Comparison of ENCODE assay signal across 12 cellular contexts in genomic region chr19:2302319-2303208, GRCh38. TPM values are rescaled to one million over a fixed set of nuclear protein-coding genes. Genes with fewer than 3 reads are reported as not detected.
A peak's percentile ranks its signal among the peaks of the same experiment; 100 is the strongest.
DNase-seq lines count a peak whose midpoint lies in the region; ATAC-seq and TF ChIP-seq lines count a peak whose summit lies in the region.
"Had no signal": no experiment of that assay in that cellular context is flagged by ENCODE, and none has a peak within 500 bp of the region (broad histone marks: within the 10 kb centered on the region; RNA-seq: fewer than 3 reads in every experiment).

No MANE protein-coding gene starts in this region.

- no peak overlapping the region for H3K27ac Mint-ChIP-seq in activated T-cell treated with anti-CD3 and anti-CD28 coated beads, Interleukin-2, amount 50 U/mL, for 72 hours

- H3K4me1 Mint-ChIP-seq in activated T-cell treated with anti-CD3 and anti-CD28 coated beads, Interleukin-2, amount 50 U/mL, for 72 hours (ENCODE audit: low read depth) = peaks cover 7% of the 10 kb centered on the region

- H3K9me3 ChIP-seq in iPS-18c (ENCODE audit: control insufficient read depth, insufficient read depth, low read length) (peaks cover 2% of the 10 kb centered on the region), colonic mucosa (no peaks in the 10 kb centered on the region)
- H3K9me3 ChIP-seq: HAP-1, ovary had no signal

- no peaks in the 10 kb centered on the region for H3K36me3 ChIP-seq in colonic mucosa
- H3K36me3 ChIP-seq: HAP-1, ovary had no signal

- H3K4me3 ChIP-seq in iPS-18c (ENCODE audit: insufficient read depth, low read depth, low read length) (peak overlapping the region; percentile 24; the same call in 1 of the 2 replicates), colonic mucosa (no peak overlapping the region)
- H3K4me3 ChIP-seq: HAP-1, ovary had no signal

- ATAC-seq in activated T-cell treated with anti-CD3 and anti-CD28 coated beads, Interleukin-2, amount 50 U/mL, for 72 hours (replicated peaks in 1 of 2) = peak; percentile 33 to 35
- ATAC-seq in HG03139 (IDR thresholded peaks at IDR 0.05; ENCODE audit: unreplicated experiment) = no peak

- H3K27ac ChIP-seq in colonic mucosa = no peak overlapping the region
- H3K27ac ChIP-seq: C4-2B, ovary had no signal

- H3K9me3 Mint-ChIP-seq in activated T-cell treated with anti-CD3 and anti-CD28 coated beads, Interleukin-2, amount 50 U/mL, for 72 hours = no peaks in the 10 kb centered on the region

- no peak overlapping the region for H3K9ac ChIP-seq in colonic mucosa (ENCODE audit: low read depth in 2 of 2, low read length in 2 of 2)

- DNase-seq in AG08395 (ENCODE audit: low spot score) (peak; percentile 55), NCI-H1694 (lab: John Stamatoyannopoulos, UW) (no peak), colonic mucosa (no peak)
- no peak for DNase-seq in activated T-cell treated with anti-CD3 and anti-CD28 coated beads, Interleukin-2, amount 50 U/mL, for 72 hours
- DNase-seq: activated effector memory CD4-positive, alpha-beta T cell treated with anti-CD3 and anti-CD28 coated beads, Interleukin-2, amount 50 U/mL, for 16 hours had no signal

- peak overlapping the region in 1 of 2 donors; percentile 29 for H3K4me3 Mint-ChIP-seq in activated T-cell treated with anti-CD3 and anti-CD28 coated beads, Interleukin-2, amount 50 U/mL, for 72 hours

- TF ChIP-seq CTCF in colonic mucosa (IDR thresholded peaks at IDR 0.05) = no peak

- no peaks in the 10 kb centered on the region for H3K4me1 ChIP-seq in colonic mucosa
- H3K4me1 ChIP-seq: HAP-1 had no signal

- peaks cover 54% of the 10 kb centered on the region for H3K27me3 Mint-ChIP-seq in activated T-cell treated with anti-CD3 and anti-CD28 coated beads, Interleukin-2, amount 50 U/mL, for 72 hours (ENCODE audit: low read depth)

- intact Hi-C loops in colonic mucosa (cut with DNase I) = no loop called here

- peaks cover 14% of the 10 kb centered on the region for H3K27me3 ChIP-seq in colonic mucosa
- H3K27me3 ChIP-seq: ovary had no signal

- no peaks in the 10 kb centered on the region for H3K36me3 Mint-ChIP-seq in activated T-cell treated with anti-CD3 and anti-CD28 coated beads, Interleukin-2, amount 50 U/mL, for 72 hours (ENCODE audit: insufficient read depth in 2 of 2)

RNA-seq across cellular contexts. Expression of gene LINGO3, which starts 5.4 kb away (rescaled TPM):
- total RNA-seq in activated T-cell treated with anti-CD3 and anti-CD28 coated beads, Interleukin-2, amount 50 U/mL, for 72 hours = not detected
- total RNA-seq in colonic mucosa = under 1 TPM in 1 of 2 donors, not detected in 1; 0.58 TPM
- total RNA-seq: ovary, urinary bladder had no signal

RNA-seq across cellular contexts. Expression of gene PEAK3, which starts 20.6 kb away (rescaled TPM):
- total RNA-seq in activated T-cell treated with anti-CD3 and anti-CD28 coated beads, Interleukin-2, amount 50 U/mL, for 72 hours = under 1 TPM in 1 of 2 donors, not detected in 1; 0.09 TPM
- under 1 TPM; 0.29 to 0.72 TPM for total RNA-seq in colonic mucosa
- total RNA-seq: NCI-H460, urinary bladder had no signal

RNA-seq across cellular contexts. Expression of gene LSM7, which starts 25.8 kb away (rescaled TPM):
- 10 to 100 TPM; 74.7 to 84.5 TPM for total RNA-seq in activated T-cell treated with anti-CD3 and anti-CD28 coated beads, Interleukin-2, amount 50 U/mL, for 72 hours
- 100 to 1,000 TPM in 1 of 2 donors, 10 to 100 TPM in 1; 99.0 to 185 TPM for total RNA-seq in colonic mucosa

RNA-seq across cellular contexts. Expression of gene SPPL2B, which starts 25.9 kb away (rescaled TPM):
- 10 to 100 TPM; 52.0 to 55.3 TPM for total RNA-seq in activated T-cell treated with anti-CD3 and anti-CD28 coated beads, Interleukin-2, amount 50 U/mL, for 72 hours
- total RNA-seq in colonic mucosa = 100 to 1,000 TPM; 108 to 206 TPM

RNA-seq across cellular contexts. Expression of gene JSRP1, which starts 46.3 kb away (rescaled TPM):
- total RNA-seq in activated T-cell treated with anti-CD3 and anti-CD28 coated beads, Interleukin-2, amount 50 U/mL, for 72 hours = 1 to 10 TPM in 1 of 2 donors, under 1 TPM in 1; 0.72 to 1.6 TPM
- total RNA-seq in colonic mucosa = 1 to 10 TPM in 1 of 2 donors, under 1 TPM in 1; 0.64 to 1.3 TPM
- total RNA-seq: NCI-H460 had no signal
